Comparison of ENCODE assay signal across 8 cellular contexts in genomic region chr20:63027425-63028389, GRCh38.
A peak's percentile ranks its signal among the peaks of the same experiment; 100 is the strongest.
DNase-seq lines count a peak whose midpoint lies in the region; FAIRE-seq and TF ChIP-seq lines count a peak whose summit lies in the region.

No MANE protein-coding gene starts in this region.

- DNase-seq in stimulated activated CD4-positive, alpha-beta T cell treated with anti-CD3 and anti-CD28 coated beads, Interleukin-15, amount 100 ng/mL, for 24 hours: peak; percentile 30
- DNase-seq in stimulated activated CD4-positive, alpha-beta T cell treated with anti-CD3 and anti-CD28 coated beads, Interleukin-2, amount 100 ng/mL, for 48 hours: no peak
- DNase-seq in NCI-H1092 treated with DMSO at 0.1 percent for 48 hours (lab: John Stamatoyannopoulos, UW) (peak; percentile 30), germinal center (ENCODE audit: low spot score) (peak; percentile 50), GDM1 (lab: John Stamatoyannopoulos, UW) (no peak), GM19239 (ENCODE audit: insufficient read length, low spot score) (no peak), erythroblast (lab: John Stamatoyannopoulos, UW) (no peak), GM19238 (ENCODE audit: insufficient read length, low spot score) (no peak)

- no peak for FAIRE-seq in GM19239 (lab: Jason Lieb, UNC)

- TF ChIP-seq POLR2A in erythroblast (IDR thresholded peaks at IDR 0.05; ENCODE audit: low read length): no peak

Comparison
In these comparisons a context has a peak if more than half of its experiments do, and no peak if none do; other contexts are left out.
1. DNase-seq: peak in stimulated activated CD4-positive, alpha-beta T cell treated with anti-CD3 and anti-CD28 coated beads, Interleukin-15, amount 100 ng/mL, for 24 hours (single experiment), NCI-H1092 treated with DMSO at 0.1 percent for 48 hours (single experiment) and germinal center (single experiment); none in stimulated activated CD4-positive, alpha-beta T cell treated with anti-CD3 and anti-CD28 coated beads, Interleukin-2, amount 100 ng/mL, for 48 hours (0 of 2), GDM1 (single experiment), GM19239 (single experiment), erythroblast (0 of 2) and GM19238 (single experiment).